ENCODE assay signal across 33 cellular contexts in genomic region chr16:63146251-63146650, GRCh38.
"Had no signal": no experiment of that assay in that cellular context is flagged by ENCODE, and none has a peak within 500 bp of the region (broad histone marks: within the 10 kb centered on the region; RNA-seq: fewer than 3 reads in every experiment).

No MANE protein-coding gene starts in this region.

- H3K36me3 ChIP-seq: adrenal gland, ascending aorta, brain microvascular endothelial cell, breast epithelium, cardiac muscle cell had no signal

- FAIRE-seq: astrocyte, bronchial epithelial cell had no signal

- H3K9me3 ChIP-seq: adrenal gland, ascending aorta, body of pancreas, breast epithelium had no signal

- H3K27ac ChIP-seq: adrenal gland, ascending aorta, body of pancreas, brain microvascular endothelial cell, breast epithelium, cardiac muscle cell had no signal

- DNase-seq: activated effector memory CD4-positive, alpha-beta T cell treated with anti-CD3 and anti-CD28 coated beads, Interleukin-2, amount 50 U/mL, for 16 hours; activated effector memory CD4-positive, alpha-beta T cell treated with Interleukin-2 at 50 U/mL for 16 hours; activated gamma-delta T cell; activated gamma-delta T cell treated with Interleukin-2 at 50 U/mL for 16 hours; activated naive CD4-positive, alpha-beta T cell; activated naive CD4-positive, alpha-beta T cell treated with anti-CD3 and anti-CD28 coated beads for 36 hours; activated naive CD4-positive, alpha-beta T cell treated with anti-CD3 and anti-CD28 coated beads, Interleukin-2, amount 10 ng/mL, durations not matched to agents 7 days and 5 days; activated naive CD4-positive, alpha-beta T cell treated with anti-CD3 and anti-CD28 coated beads, Interleukin-2, amount 50 U/mL, for 16 hours; activated naive CD4-positive, alpha-beta T cell treated with Interleukin-2 at 50 U/mL for 16 hours; activated naive CD8-positive, alpha-beta T cell treated with anti-CD3 and anti-CD28 coated beads for 36 hours; activated naive CD8-positive, alpha-beta T cell treated with anti-CD3 and anti-CD28 coated beads, Interleukin-2, amount 10 ng/mL, durations not matched to agents 7 days and 5 days; activated naive CD8-positive, alpha-beta T cell treated with anti-CD3 and anti-CD28 coated beads, Interleukin-2, amount 50 U/mL, for 24 hours; activated T-cell treated with anti-CD3 and anti-CD28 coated beads, Interleukin-2, amount 50 U/mL, for 24 hours; activated T-cell treated with anti-CD3 and anti-CD28 coated beads, Interleukin-2, amount 50 U/mL, for 4 hours; activated T-cell treated with anti-CD3 and anti-CD28 coated beads, Interleukin-2, amount 50 U/mL, for 48 hours; activated T-cell treated with anti-CD3 and anti-CD28 coated beads, Interleukin-2, amount 50 U/mL, for 72 hours; adrenal gland; amniotic stem cell; amygdala; anterior cingulate cortex; aorta; body of pancreas; brain microvascular endothelial cell; caudate nucleus; central memory CD4-positive, alpha-beta T cell; cerebellar nuclear complex had no signal

- ATAC-seq: activated naive CD4-positive, alpha-beta T cell treated with anti-CD3 and anti-CD28 coated beads, Interleukin-2, amount 50 U/mL, for 72 hours; activated naive CD8-positive, alpha-beta T cell treated with anti-CD3 and anti-CD28 coated beads, Interleukin-2, amount 50 U/mL, for 24 hours; activated T-cell treated with anti-CD3 and anti-CD28 coated beads, Interleukin-2, amount 50 U/mL, for 4 hours; activated T-cell treated with anti-CD3 and anti-CD28 coated beads, Interleukin-2, amount 50 U/mL, for 72 hours; activated T-helper 17 cell treated with anti-CD3 and anti-CD28 coated beads, Interleukin-2, amount 50 U/mL, for 72 hours; body of pancreas had no signal

- H3K27me3 ChIP-seq: adrenal gland, ascending aorta, body of pancreas, brain microvascular endothelial cell, breast epithelium, cardiac muscle cell had no signal

- H3K4me1 ChIP-seq: adrenal gland, ascending aorta, body of pancreas, breast epithelium had no signal

- H3K4me3 ChIP-seq: adrenal gland, ascending aorta, body of pancreas, breast epithelium, cardiac muscle cell had no signal
